ENCODE assay signal across 20 cellular contexts in the genomic region with DNA sequence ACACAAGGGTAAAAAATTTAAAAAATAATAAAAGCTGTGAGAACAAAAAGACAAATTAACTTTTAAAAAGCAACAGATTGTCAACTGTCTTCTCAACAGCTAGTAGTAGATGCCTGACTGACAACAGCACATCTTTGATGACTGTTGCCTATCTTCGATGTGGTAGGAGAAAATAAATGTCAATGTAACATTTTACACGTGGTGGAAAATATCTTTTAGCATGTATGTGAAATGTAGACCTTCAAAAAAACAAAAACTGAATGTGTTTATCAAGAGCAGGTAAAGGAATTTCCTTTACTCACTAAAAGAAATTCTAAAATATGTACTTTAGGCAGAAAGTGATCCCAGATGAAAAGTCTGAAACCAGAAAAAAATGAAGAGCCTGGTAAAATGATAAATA. TPM values are rescaled to one million over a fixed set of nuclear protein-coding genes. Genes with fewer than 3 reads are reported as not detected.
DNase-seq lines count a peak whose midpoint lies in the region; ATAC-seq, FAIRE-seq and TF ChIP-seq lines count a peak whose summit lies in the region.
"Had no signal": no experiment of that assay in that cellular context is flagged by ENCODE, and none has a peak within 500 bp of the region (broad histone marks: within the 10 kb centered on the region; RNA-seq: fewer than 3 reads in every experiment).

No MANE protein-coding gene starts in this region.

- peak overlapping the region; percentile 54 for H3K27ac Mint-ChIP-seq in MCF 10A (ENCODE audit: low read depth, unreplicated experiment)
- H3K27ac Mint-ChIP-seq: CD14-positive monocyte; CD8-positive, alpha-beta T cell; H9 had no signal

- no peaks in the 10 kb centered on the region for H3K27me3 Mint-ChIP-seq in MCF 10A (ENCODE audit: insufficient read depth, unreplicated experiment)

- H3K4me2 ChIP-seq in K562 (ENCODE audit: insufficient read depth, low read length), result no peak overlapping the region

- no peaks in the 10 kb centered on the region for H3K27me3 ChIP-seq in breast epithelium
- H3K27me3 ChIP-seq in K562 (ENCODE audit: control insufficient read depth in 2 of 2, insufficient read depth in 2 of 2, low read length in 2 of 2), result no peaks in the 10 kb centered on the region
- H3K27me3 ChIP-seq: BE2C had no signal

- H3K4me1 ChIP-seq in breast epithelium (no peaks in the 10 kb centered on the region), K562 (replicated peaks in 1 of 2; ENCODE audit: control insufficient read depth in 2 of 2, insufficient read depth in 2 of 2, low read length in 2 of 2) (peaks cover 5 to 23% of the 10 kb centered on the region in 2 experiments; a peak in 4 of 5 replicates)
- H3K4me1 ChIP-seq: BE2C had no signal

- no peak for TF ChIP-seq EP300 in K562 (IDR thresholded peaks at IDR 0.05; ENCODE audit: low read length)

- 36% methylated on average over 2 of the region's 2 CpGs for WGBS in K562 (ENCODE audit: insufficient coverage, low coverage, missing lambda C conversion rate)

- no peak overlapping the region for H3K4me3 Mint-ChIP-seq in MCF 10A (ENCODE audit: unreplicated experiment)
- H3K4me3 Mint-ChIP-seq: CD8-positive, alpha-beta T cell; H9 had no signal

- H2AFZ ChIP-seq in K562 (ENCODE audit: low read depth, low read length), result peak overlapping the region; percentile 85

- intact Hi-C loops in MCF 10A (cut with micrococcal nuclease) (no loop called here), breast epithelium (cut with DNase I; ENCODE audit: low total_unique reads) (no loop called here), K562 (cut with micrococcal nuclease) (loop anchor here (2.0 kb wide), 1 partner anchor 47 kb away; a partner anchor contains a TSS)

- H3K9me3 ChIP-seq in breast epithelium (no peaks in the 10 kb centered on the region), K562 (replicated peaks; ENCODE audit: control insufficient read depth, insufficient read depth, low read depth, low read length) (peaks cover 5% of the 10 kb centered on the region; the same call in 1 of the 2 replicates)
- H3K9me3 ChIP-seq: BE2C had no signal

- H4K20me1 ChIP-seq in K562 (replicated peaks; ENCODE audit: control insufficient read depth, insufficient read depth, low read length), result no peaks in the 10 kb centered on the region

- peaks cover 12% of the 10 kb centered on the region for H3K4me1 Mint-ChIP-seq in MCF 10A (ENCODE audit: insufficient read depth, unreplicated experiment)

- BruUV-seq in MCF 10A (replicated peaks; lab: Mats Ljungman, UMichigan) (no TSS peak), K562 (replicated peaks; lab: Mats Ljungman, UMichigan) (no TSS peak)

- in situ Hi-C loops in K562 (cut with MboI), result no loop called here

- no peak for TF ChIP-seq RAD21 in K562 (CRISPR knock-in tag; conservative IDR thresholded peaks at IDR 0.05 in 1 of 2, IDR thresholded peaks at IDR 0.05 in 1 of 2)

- POLR2A ChIA-PET in MCF 10A (lab: Yijun Ruan, JAX) (interaction anchor here (1.0 kb wide), 1 partner anchor 14 kb away, joined by 3 read pairs; no protein-coding TSS in a partner anchor), K562 (lab: Yijun Ruan, JAX) (no interaction called here)

- H3K36me3 Mint-ChIP-seq in MCF 10A (ENCODE audit: insufficient read depth, unreplicated experiment), result no peaks in the 10 kb centered on the region
- H3K36me3 Mint-ChIP-seq: CD8-positive, alpha-beta T cell had no signal

- H3K79me2 ChIP-seq in K562 (ENCODE audit: control insufficient read depth, insufficient read depth, low read length), result no peaks in the 10 kb centered on the region

- no peak for TF ChIP-seq CTCF in MCF 10A (IDR thresholded peaks at IDR 0.05; ENCODE audit: unreplicated experiment)
- no peak for TF ChIP-seq CTCF in breast epithelium (IDR thresholded peaks at IDR 0.05)
- no peak for TF ChIP-seq CTCF in K562 (IDR thresholded peaks at IDR 0.05 in 2 of 3, conservative IDR thresholded peaks at IDR 0.05 in 1 of 3; ENCODE audit: insufficient read depth in 2 of 3, low read depth in 1 of 3, low read length in 3 of 3)

- H3K27ac ChIP-seq in breast epithelium, result no peak overlapping the region
- H3K27ac ChIP-seq in K562 (ENCODE audit: extremely low read depth, low read depth, low read length), result peak overlapping the region; percentile 88; the same call in 2 of the 3 replicates

- CTCF ChIA-PET in MCF 10A (lab: Yijun Ruan, JAX), result interaction anchor here (0.6 kb wide), 1 partner anchor 151 kb away, joined by 4 read pairs; no protein-coding TSS in a partner anchor
- CTCF ChIA-PET in K562 (lab: Yijun Ruan, JAX; ENCODE audit: low intra/inter-chr PET ratio), result no interaction called here

- TF ChIP-seq POLR2A in breast epithelium (IDR thresholded peaks at IDR 0.05), result no peak
- TF ChIP-seq POLR2A in K562 (conservative IDR thresholded peaks at IDR 0.05), result no peak

- DNase-seq in MCF 10A (ENCODE audit: unreplicated experiment) (no peak), breast epithelium (ENCODE audit: low spot score in 2 of 2) (no peak), OCI-M1 (lab: John Stamatoyannopoulos, UW) (peak; percentile 41), K562 (ENCODE audit: extremely low read depth in 1 of 4, low spot score in 3 of 4) (no peak), RCC 7860 (ENCODE audit: low spot score) (no peak), SHP77 treated with DMSO at 0.1 percent for 48 hours (lab: John Stamatoyannopoulos, UW) (no peak)
- DNase-seq: BE2C; CD8-positive, alpha-beta T cell; COR-L47; DMS153; DMS79 treated with DMSO at 0.1 percent for 48 hours; EL; GOT3; H9 had no signal

- ATAC-seq in K562 (no peak), HG03521 (IDR thresholded peaks at IDR 0.05; ENCODE audit: unreplicated experiment) (no peak)
- ATAC-seq: A549; CD8-positive, alpha-beta T cell had no signal

- no peaks in the 10 kb centered on the region for H3K36me3 ChIP-seq in breast epithelium
- no peaks in the 10 kb centered on the region for H3K36me3 ChIP-seq in K562 (ENCODE audit: control insufficient read depth, insufficient read depth, low read length)
- H3K36me3 ChIP-seq: BE2C had no signal

- H3K4me3 ChIP-seq in breast epithelium (no peak overlapping the region), K562 (no peak overlapping the region)

- H3K9ac ChIP-seq in K562 (ENCODE audit: insufficient read depth in 1 of 2, low read depth in 2 of 2, low read length in 2 of 2), result peak overlapping the region in 1 of 2 experiments; percentile 75; a peak in 1 of 4 replicates

- H3K9me1 ChIP-seq in K562 (ENCODE audit: control insufficient read depth, insufficient read depth, low read length), result no peaks in the 10 kb centered on the region

- no peaks in the 10 kb centered on the region for H3K9me3 Mint-ChIP-seq in MCF 10A (ENCODE audit: unreplicated experiment)

- no peak for FAIRE-seq in K562 (lab: Jason Lieb, UNC)
- no peak for FAIRE-seq in RCC 7860 (lab: Jason Lieb, UNC)
- FAIRE-seq: A549, D721Med, GM12892 had no signal

TF ChIP-seq in K562, 482 proteins besides CTCF, POLR2A, EP300 and RAD21 (continues in another document):
- TF ChIP-seq MCM2 (IDR thresholded peaks at IDR 0.05; ENCODE audit: low read depth) (no peak), POLR3A (IDR thresholded peaks at IDR 0.05; ENCODE audit: borderline replicate concordance, extremely low read depth, insufficient read depth, insufficient read length) (no peak), MAFK (IDR thresholded peaks at IDR 0.05; ENCODE audit: low read length) (0 out of 2 replicates have a peak, but pooled peaks have one; percentile 9), DIDO1 (tag; IDR thresholded peaks at IDR 0.05; ENCODE audit: low read depth) (no peak), MYBL2 (IDR thresholded peaks at IDR 0.05; ENCODE audit: low read depth) (peak; percentile 35; the same call in 1 of the 2 replicates), MYBL2 (CRISPR knock-in tag; IDR thresholded peaks at IDR 0.05; ENCODE audit: borderline replicate concordance) (no peak)

RNA-seq across cellular contexts. Expression of a gene that starts 42.9 kb away (rescaled TPM):
- total RNA-seq in MCF 10A (2022) (not detected in 2 replicates), breast epithelium (10 to 100 TPM; 36.1 to 72.6 (median 50.2) TPM), K562 (2014; rRNA removed) (63.5 and 79.5 TPM in 2 replicates), K562 (2014; rRNA removed; fragmentation: Illumina TruSeq; extraction: Trizol) (105 and 109 TPM in 2 replicates), K562 (2015; rRNA removed; fragmentation: Illumina TruSeq; extraction: Trizol) (206 and 220 TPM in 2 replicates), K562 (2021) (68.2 and 79.5 TPM in 2 replicates)
- 62.6 and 66.9 TPM in 2 replicates for total RNA-seq in K562 (2011; cell fraction: chromatin; rRNA removed; ENCODE audit: low replicate concordance)
- total RNA-seq in K562 (2011; cell fraction: nucleolus; rRNA removed), result 68.4 and 75.0 TPM in 2 replicates
- total RNA-seq in K562 (2011; cell fraction: nucleoplasm; rRNA removed), result 78.3 and 90.2 TPM in 2 replicates
- polyA plus RNA-seq in K562 (2011; rRNA removed) (144 and 443 TPM in 2 replicates), K562 (2014; fragmentation: Illumina TruSeq; extraction: Trizol) (121 and 131 TPM in 2 replicates), K562 (2014; fragmentation: Nextera tagmentation; extraction: Ambion mirVana) (100 to 1,000 TPM; 161 to 172 TPM), K562 (2014; rRNA removed) (106 and 112 TPM in 2 replicates)
- 92.6 and 440 TPM in 2 replicates for polyA plus RNA-seq in K562 (2011; cell fraction: cytosol; rRNA removed)
- polyA plus RNA-seq in K562 (2011; cell fraction: nucleus; rRNA removed), result 106 and 451 TPM in 2 replicates
- 148 and 187 TPM in 2 replicates for polyA plus RNA-seq in K562 (2012)
- 164 and 437 TPM in 2 replicates for polyA minus RNA-seq in K562 (2011; rRNA and poly(A)+ RNA removed)
- polyA minus RNA-seq in K562 (2011; cell fraction: cytosol; rRNA and poly(A)+ RNA removed), result 36.6 and 74.4 TPM in 2 replicates
- 21.5 and 140 TPM in 2 replicates for polyA minus RNA-seq in K562 (2011; cell fraction: nucleus; rRNA and poly(A)+ RNA removed)
- polyA plus RNA-seq: A549, AG04450 had no signal

RNA-seq across cellular contexts. Expression of a gene that starts 47.9 kb away (rescaled TPM):
- total RNA-seq in MCF 10A (2022) (8.5 and 9.5 TPM in 2 replicates), breast epithelium (10 to 100 TPM in 1 of 3 donors, 1 to 10 TPM in 2; 9.5 to 17.0 (median 9.8) TPM), K562 (2014; rRNA removed) (35.6 and 40.2 TPM in 2 replicates), K562 (2014; rRNA removed; fragmentation: Illumina TruSeq; extraction: Trizol) (84.4 and 94.1 TPM in 2 replicates), K562 (2015; rRNA removed; fragmentation: Illumina TruSeq; extraction: Trizol) (82.8 and 88.8 TPM in 2 replicates), K562 (2021) (50.0 and 52.2 TPM in 2 replicates)
- total RNA-seq in K562 (2011; cell fraction: chromatin; rRNA removed; ENCODE audit: low replicate concordance), result 18.8 and 70.7 TPM in 2 replicates
- total RNA-seq in K562 (2011; cell fraction: nucleolus; rRNA removed), result 14.5 and 16.8 TPM in 2 replicates
- 30.1 and 35.5 TPM in 2 replicates for total RNA-seq in K562 (2011; cell fraction: nucleoplasm; rRNA removed)
- polyA plus RNA-seq in K562 (2011; rRNA removed) (46.8 and 48.6 TPM in 2 replicates), K562 (2014; fragmentation: Illumina TruSeq; extraction: Trizol) (67.2 and 74.1 TPM in 2 replicates), K562 (2014; fragmentation: Nextera tagmentation; extraction: Ambion mirVana) (10 to 100 TPM; 79.7 to 86.1 TPM), K562 (2014; rRNA removed) (39.9 and 45.7 TPM in 2 replicates)
- 11.8 and 19.3 TPM in 2 replicates for polyA plus RNA-seq in K562 (2011; cell fraction: cytosol; rRNA removed)
- polyA plus RNA-seq in K562 (2011; cell fraction: nucleus; rRNA removed), result 22.3 and 27.1 TPM in 2 replicates
- 50.9 and 53.6 TPM in 2 replicates for polyA plus RNA-seq in K562 (2012)
- polyA minus RNA-seq in K562 (2011; rRNA and poly(A)+ RNA removed), result 45.8 and 57.1 TPM in 2 replicates
- 32.4 and 36.3 TPM in 2 replicates for polyA minus RNA-seq in K562 (2011; cell fraction: cytosol; rRNA and poly(A)+ RNA removed)
- 25.7 and 44.2 TPM in 2 replicates for polyA minus RNA-seq in K562 (2011; cell fraction: nucleus; rRNA and poly(A)+ RNA removed)

Comparison
In these comparisons a context has a peak if more than half of its experiments do, and no peak if none do; other contexts are left out.
1. RNA of a gene that starts 42.9 kb away (total RNA-seq): 62.6 to 220 TPM in K562 and 36.1 to 72.6 TPM in breast epithelium; not detected in MCF 10A; every median in the first group is over 10 times any median in the second.